8 cellular contexts compared by ENCODE assay signal in the genomic region with DNA sequence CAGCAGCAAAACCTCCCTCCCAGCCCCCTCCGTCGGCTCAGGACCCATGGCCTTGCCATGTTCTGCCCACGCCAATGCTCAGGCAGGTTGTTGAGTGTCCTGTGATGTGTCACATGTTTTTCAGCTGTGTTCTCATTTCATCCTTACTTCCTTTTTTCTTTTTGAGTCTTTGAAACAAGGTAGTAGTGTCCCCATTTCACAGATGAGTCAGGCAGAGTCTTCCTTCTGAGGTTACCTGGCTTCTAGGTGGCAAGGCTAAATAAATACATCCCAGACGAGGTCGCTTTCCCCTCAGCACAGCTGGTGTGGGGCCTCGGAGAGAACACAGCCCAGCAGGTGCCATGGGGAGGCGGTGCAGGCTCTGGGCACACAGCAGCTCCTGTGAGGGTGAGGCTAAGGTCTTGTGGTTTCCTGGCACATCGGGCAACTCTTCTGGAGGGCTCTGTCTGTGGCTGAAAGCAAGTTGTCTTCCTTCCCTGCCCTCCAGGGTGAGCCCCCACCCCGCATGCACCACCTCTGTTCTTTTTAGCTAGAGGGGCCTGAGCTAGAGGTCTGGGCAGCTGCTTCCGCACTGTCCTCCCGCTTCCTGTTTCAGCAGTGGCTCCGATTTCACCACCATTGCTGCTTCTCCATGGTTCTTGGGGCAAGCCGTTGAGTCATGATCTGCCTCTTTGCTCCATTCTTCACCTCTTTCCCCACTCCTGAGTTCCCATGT. TPM values are rescaled to one million over a fixed set of nuclear protein-coding genes. Genes with fewer than 3 reads are reported as not detected.
DNase-seq lines count a peak whose midpoint lies in the region; ATAC-seq lines count a peak whose summit lies in the region.

No MANE protein-coding gene starts in this region.

- CTCF ChIA-PET in activated CD8-positive, alpha-beta memory T cell treated with anti-CD3 and anti-CD28 coated beads, Interleukin-2, amount 10 ng/mL, durations not matched to agents 7 days and 5 days (lab: Charles Lee): interaction anchor here (0.6 to 3.3 kb wide), 19 partner anchors 9 to 143 kb away, joined by 3 to 46 read pairs (median 4); a partner anchor contains a TSS

- DNase-seq in activated T-cell treated with anti-CD3 and anti-CD28 coated beads for 1 hour (ENCODE audit: low read depth) (peak; percentile 40), activated T-cell treated with anti-CD3 and anti-CD28 coated beads for 4 hours (no peak), left ventricle myocardium superior (peak; percentile 62), cerebellum (ENCODE audit: low spot score) (no peak), HT-29 (ENCODE audit: low spot score) (no peak), HuH-7.5 (ENCODE audit: low spot score) (no peak)
- peak; percentile 78 for DNase-seq in activated CD8-positive, alpha-beta memory T cell treated with anti-CD3 and anti-CD28 coated beads, Interleukin-2, amount 10 ng/mL, durations not matched to agents 7 days and 5 days
- DNase-seq in stimulated activated CD8-positive, alpha-beta memory T cell treated with anti-CD3 and anti-CD28 coated beads, Interleukin-2, amount 100 ng/mL, for 1 hour (ENCODE audit: low read depth in 2 of 2): peak; percentile 30 to 34

- H3K4me1 Mint-ChIP-seq in activated CD8-positive, alpha-beta memory T cell treated with anti-CD3 and anti-CD28 coated beads, Interleukin-2, amount 10 ng/mL, durations not matched to agents 7 days and 5 days: peaks cover 39% of the 10 kb centered on the region

- H3K9me3 Mint-ChIP-seq in activated CD8-positive, alpha-beta memory T cell treated with anti-CD3 and anti-CD28 coated beads, Interleukin-2, amount 10 ng/mL, durations not matched to agents 7 days and 5 days (ENCODE audit: low read depth): no peaks in the 10 kb centered on the region

- peaks cover 43% of the 10 kb centered on the region for H3K36me3 Mint-ChIP-seq in activated CD8-positive, alpha-beta memory T cell treated with anti-CD3 and anti-CD28 coated beads, Interleukin-2, amount 10 ng/mL, durations not matched to agents 7 days and 5 days

- no peak overlapping the region for H3K4me3 Mint-ChIP-seq in activated CD8-positive, alpha-beta memory T cell treated with anti-CD3 and anti-CD28 coated beads, Interleukin-2, amount 10 ng/mL, durations not matched to agents 7 days and 5 days

- peak; percentile 78 for ATAC-seq in activated CD8-positive, alpha-beta memory T cell treated with anti-CD3 and anti-CD28 coated beads, Interleukin-2, amount 10 ng/mL, durations not matched to agents 7 days and 5 days
- peak; percentile 30 for ATAC-seq in left ventricle myocardium superior

- H3K27me3 Mint-ChIP-seq in activated CD8-positive, alpha-beta memory T cell treated with anti-CD3 and anti-CD28 coated beads, Interleukin-2, amount 10 ng/mL, durations not matched to agents 7 days and 5 days: no peaks in the 10 kb centered on the region

- intact Hi-C loops in left ventricle myocardium superior (cut with micrococcal nuclease): no loop called here

- H3K27ac Mint-ChIP-seq in activated CD8-positive, alpha-beta memory T cell treated with anti-CD3 and anti-CD28 coated beads, Interleukin-2, amount 10 ng/mL, durations not matched to agents 7 days and 5 days: peak overlapping the region; percentile 82

RNA-seq across cellular contexts. Expression of a gene that starts 15.1 kb away (rescaled TPM):
- 1 to 10 TPM in 1 of 2 experiments, under 1 TPM in 1; 0.59 to 1.4 TPM for total RNA-seq in activated CD8-positive, alpha-beta memory T cell treated with anti-CD3 and anti-CD28 coated beads, Interleukin-2, amount 10 ng/mL, durations not matched to agents 7 days and 5 days
- total RNA-seq in left ventricle myocardium superior: 0.59 TPM
- 0.18 TPM for total RNA-seq in cerebellum
- not detected in 2 replicates for total RNA-seq in HT-29 (2014; rRNA removed; shearing (Covaris generic))

RNA-seq across cellular contexts. Expression of a gene that starts 26.7 kb away (rescaled TPM):
- 10 to 100 TPM; 23.8 to 38.5 TPM for total RNA-seq in activated CD8-positive, alpha-beta memory T cell treated with anti-CD3 and anti-CD28 coated beads, Interleukin-2, amount 10 ng/mL, durations not matched to agents 7 days and 5 days
- 12.9 TPM for total RNA-seq in left ventricle myocardium superior
- total RNA-seq in cerebellum: 5.0 TPM
- 9.8 and 15.7 TPM in 2 replicates for total RNA-seq in HT-29 (2014; rRNA removed; shearing (Covaris generic))

RNA-seq across cellular contexts. Expression of a gene that starts 42.5 kb away (rescaled TPM):
- total RNA-seq in activated CD8-positive, alpha-beta memory T cell treated with anti-CD3 and anti-CD28 coated beads, Interleukin-2, amount 10 ng/mL, durations not matched to agents 7 days and 5 days: 100 to 1,000 TPM; 226 to 309 TPM
- 129 TPM for total RNA-seq in left ventricle myocardium superior
- 79.7 TPM for total RNA-seq in cerebellum
- total RNA-seq in HT-29 (2014; rRNA removed; shearing (Covaris generic)): 162 and 178 TPM in 2 replicates

Comparison
In these comparisons a context has a peak if more than half of its experiments do, and no peak if none do; other contexts are left out.
1. DNase-seq: peak in activated T-cell treated with anti-CD3 and anti-CD28 coated beads for 1 hour (single experiment), activated CD8-positive, alpha-beta memory T cell treated with anti-CD3 and anti-CD28 coated beads, Interleukin-2, amount 10 ng/mL, durations not matched to agents 7 days and 5 days (single experiment), left ventricle myocardium superior (single experiment) and stimulated activated CD8-positive, alpha-beta memory T cell treated with anti-CD3 and anti-CD28 coated beads, Interleukin-2, amount 100 ng/mL, for 1 hour (2 of 2); none in activated T-cell treated with anti-CD3 and anti-CD28 coated beads for 4 hours (single experiment), cerebellum (single experiment), HT-29 (single experiment) and HuH-7.5 (single experiment).